Comparison of ENCODE assay signal across 6 cellular contexts in genomic region chr19:6393982-6394412, GRCh38. TPM values are rescaled to one million over a fixed set of nuclear protein-coding genes. Genes with fewer than 3 reads are reported as not detected.
A peak's percentile ranks its signal among the peaks of the same experiment; 100 is the strongest.
DNase-seq lines count a peak whose midpoint lies in the region; TF ChIP-seq lines count a peak whose summit lies in the region.

No MANE protein-coding gene starts in this region.

- TF ChIP-seq CTCF in DOHH2 (IDR thresholded peaks at IDR 0.05; ENCODE audit: low read depth, low read length, poor library complexity, severe bottlenecking) (no peak), fibroblast of villous mesenchyme (IDR thresholded peaks at IDR 0.05; ENCODE audit: insufficient read depth, low read depth, low read length) (no peak)

- peaks cover 25% of the 10 kb centered on the region for H3K79me2 ChIP-seq in DOHH2 (ENCODE audit: control insufficient read depth, low read length)

- H3K9me3 ChIP-seq in DOHH2 (ENCODE audit: control insufficient read depth, insufficient read depth, low read length) (no peaks in the 10 kb centered on the region), SJCRH30 (replicated peaks) (no peaks in the 10 kb centered on the region)

- peaks cover 18% of the 10 kb centered on the region for H3K4me1 ChIP-seq in DOHH2 (ENCODE audit: control insufficient read depth, low read length)
- no peaks in the 10 kb centered on the region for H3K4me1 ChIP-seq in SJCRH30

- H3K27me3 ChIP-seq in DOHH2 (ENCODE audit: control insufficient read depth, low read length): no peaks in the 10 kb centered on the region
- H3K27me3 ChIP-seq in SJCRH30: no peaks in the 10 kb centered on the region

- H3K9me2 ChIP-seq in DOHH2 (replicated peaks; ENCODE audit: control insufficient read depth, low read length): no peaks in the 10 kb centered on the region

- H3K36me3 ChIP-seq in DOHH2 (ENCODE audit: control insufficient read depth, low read length): peaks cover 30% of the 10 kb centered on the region
- H3K36me3 ChIP-seq in SJCRH30: peaks cover 11% of the 10 kb centered on the region

- H3K4me3 ChIP-seq in DOHH2 (ENCODE audit: low read length) (peak overlapping the region; percentile 90), SJCRH30 (peak overlapping the region; percentile 69), fibroblast of villous mesenchyme (ENCODE audit: low read depth, low read length) (peak overlapping the region; percentile 92)

- H4K20me1 ChIP-seq in DOHH2 (ENCODE audit: control insufficient read depth, insufficient read depth, low read depth, low read length): no peaks in the 10 kb centered on the region

- DNase-seq in SJCRH30: no peak
- DNase-seq in fibroblast of villous mesenchyme (ENCODE audit: low read depth): no peak
- no peak for DNase-seq in NCI-H2107 (lab: John Stamatoyannopoulos, UW)
- DNase-seq in GF-D8 (lab: John Stamatoyannopoulos, UW): no peak

- H3K27ac ChIP-seq in DOHH2 (ENCODE audit: low read depth, low read length) (peak overlapping the region; percentile 49; the same call in 1 of the 2 replicates), SJCRH30 (peak overlapping the region; percentile 45), temporal lobe (ENCODE audit: low read depth, low read length) (peak overlapping the region; percentile 94)

- H3F3A ChIP-seq in DOHH2 (ENCODE audit: control insufficient read depth, insufficient read depth): no peaks in the 10 kb centered on the region

- H3K4me2 ChIP-seq in DOHH2 (ENCODE audit: low read length): peak overlapping the region; percentile 92

RNA-seq across cellular contexts. Expression of gene GTF2F1, which starts 1.0 kb away (rescaled TPM):
- 41.7 and 49.0 TPM in 2 replicates for total RNA-seq in SJCRH30 (2014; rRNA removed; shearing (Covaris generic))
- total RNA-seq in fibroblast of villous mesenchyme (36.1 and 42.7 TPM in 2 replicates), temporal lobe (35.4 TPM)

RNA-seq across cellular contexts. Expression of gene PSPN, which starts 18.3 kb away (rescaled TPM):
- 1.2 and 1.4 TPM in 2 replicates for total RNA-seq in SJCRH30 (2014; rRNA removed; shearing (Covaris generic))
- total RNA-seq in fibroblast of villous mesenchyme (0.97 and 1.7 TPM in 2 replicates), temporal lobe (3.0 TPM)

RNA-seq across cellular contexts. Expression of gene ALKBH7, which starts 21.4 kb away (rescaled TPM):
- 24.6 and 28.5 TPM in 2 replicates for total RNA-seq in SJCRH30 (2014; rRNA removed; shearing (Covaris generic))
- total RNA-seq in fibroblast of villous mesenchyme: 35.4 and 47.7 TPM in 2 replicates
- 30.0 TPM for total RNA-seq in temporal lobe

RNA-seq across cellular contexts. Expression of gene KHSRP, which starts 30.6 kb away (rescaled TPM):
- 197 and 209 TPM in 2 replicates for total RNA-seq in SJCRH30 (2014; rRNA removed; shearing (Covaris generic))
- total RNA-seq in fibroblast of villous mesenchyme: 91.8 and 118 TPM in 2 replicates
- 120 TPM for total RNA-seq in temporal lobe

RNA-seq across cellular contexts. Expression of gene CLPP, which starts 32.7 kb away (rescaled TPM):
- 65.1 and 67.6 TPM in 2 replicates for total RNA-seq in SJCRH30 (2014; rRNA removed; shearing (Covaris generic))
- total RNA-seq in fibroblast of villous mesenchyme: 35.4 and 38.3 TPM in 2 replicates
- total RNA-seq in temporal lobe: 18.7 TPM
